ENCODE assay signal across 28 cellular contexts in genomic region chr3:69815959-69816358, GRCh38.
"Had no signal": no experiment of that assay in that cellular context is flagged by ENCODE, and none has a peak within 500 bp of the region (broad histone marks: within the 10 kb centered on the region; RNA-seq: fewer than 3 reads in every experiment).

No MANE protein-coding gene starts in this region.

- H3K4me1 ChIP-seq: SJCRH30 had no signal

- H3K4me3 ChIP-seq: PC-9, SJCRH30, SK-N-MC had no signal

- H3K27ac Mint-ChIP-seq: activated CD4-positive, alpha-beta T cell treated with anti-CD3 and anti-CD28 coated beads, Interleukin-2, amount 10 ng/mL, durations not matched to agents 24 days and 14 days; activated CD8-positive, alpha-beta T cell treated with anti-CD3 and anti-CD28 coated beads for 36 hours; activated naive CD8-positive, alpha-beta T cell treated with anti-CD3 and anti-CD28 coated beads for 36 hours; activated T-cell treated with anti-CD3 and anti-CD28 coated beads, Interleukin-2, amount 50 U/mL, for 72 hours; activated T-helper 17 cell treated with anti-CD3 and anti-CD28 coated beads, Interleukin-2, amount 50 U/mL, for 72 hours; T-helper 1 cell treated with Interleukin-12 subunit alpha and Interleukin-12 subunit beta and Interleukin-4 antibody, amounts not matched to agents 30 μg/mL and 1 μg/mL, for 36 hours; T-helper 2 cell treated with Interferon-gamma antibody and Interleukin-4, amounts not matched to agents 5 μg/mL and 100 μg/mL, for 36 hours had no signal

- ATAC-seq: activated CD8-positive, alpha-beta T cell treated with anti-CD3 and anti-CD28 coated beads for 36 hours; activated T-cell treated with anti-CD3 and anti-CD28 coated beads, Interleukin-2, amount 50 U/mL, for 72 hours; activated T-helper 17 cell treated with anti-CD3 and anti-CD28 coated beads, Interleukin-2, amount 50 U/mL, for 72 hours had no signal

- H3K27ac ChIP-seq: brain microvascular endothelial cell, PC-9, SJCRH30, SK-N-MC had no signal

- H3K36me3 Mint-ChIP-seq: activated naive CD8-positive, alpha-beta T cell treated with anti-CD3 and anti-CD28 coated beads for 36 hours had no signal

- H3K36me3 ChIP-seq: brain microvascular endothelial cell, SJCRH30 had no signal

- H3K27me3 Mint-ChIP-seq: activated CD4-positive, alpha-beta T cell treated with anti-CD3 and anti-CD28 coated beads, Interleukin-2, amount 10 ng/mL, durations not matched to agents 24 days and 14 days; activated CD8-positive, alpha-beta T cell treated with anti-CD3 and anti-CD28 coated beads for 36 hours; activated naive CD8-positive, alpha-beta T cell treated with anti-CD3 and anti-CD28 coated beads for 36 hours had no signal

- H3K27me3 ChIP-seq: brain microvascular endothelial cell, SJCRH30 had no signal

- H3K4me1 Mint-ChIP-seq: activated CD4-positive, alpha-beta T cell treated with anti-CD3 and anti-CD28 coated beads, Interleukin-2, amount 10 ng/mL, durations not matched to agents 24 days and 14 days; activated naive CD8-positive, alpha-beta T cell treated with anti-CD3 and anti-CD28 coated beads for 36 hours; activated T-helper 17 cell treated with anti-CD3 and anti-CD28 coated beads, Interleukin-2, amount 50 U/mL, for 72 hours had no signal

- H3K4me2 ChIP-seq: PC-9 had no signal

- H3K4me3 Mint-ChIP-seq: activated CD4-positive, alpha-beta T cell treated with anti-CD3 and anti-CD28 coated beads, Interleukin-2, amount 10 ng/mL, durations not matched to agents 24 days and 14 days; activated CD8-positive, alpha-beta T cell treated with anti-CD3 and anti-CD28 coated beads for 36 hours; activated naive CD8-positive, alpha-beta T cell treated with anti-CD3 and anti-CD28 coated beads for 36 hours; activated T-cell treated with anti-CD3 and anti-CD28 coated beads, Interleukin-2, amount 50 U/mL, for 72 hours; activated T-helper 17 cell treated with anti-CD3 and anti-CD28 coated beads, Interleukin-2, amount 50 U/mL, for 72 hours; T-helper 1 cell treated with Interleukin-12 subunit alpha and Interleukin-12 subunit beta and Interleukin-4 antibody, amounts not matched to agents 30 μg/mL and 1 μg/mL, for 36 hours; T-helper 2 cell treated with Interferon-gamma antibody and Interleukin-4, amounts not matched to agents 5 μg/mL and 100 μg/mL, for 36 hours had no signal

- H3K9me3 Mint-ChIP-seq: activated CD4-positive, alpha-beta T cell treated with anti-CD3 and anti-CD28 coated beads, Interleukin-2, amount 10 ng/mL, durations not matched to agents 24 days and 14 days; activated CD8-positive, alpha-beta T cell treated with anti-CD3 and anti-CD28 coated beads for 36 hours; activated naive CD8-positive, alpha-beta T cell treated with anti-CD3 and anti-CD28 coated beads for 36 hours; activated T-cell treated with anti-CD3 and anti-CD28 coated beads, Interleukin-2, amount 50 U/mL, for 72 hours; activated T-helper 17 cell treated with anti-CD3 and anti-CD28 coated beads, Interleukin-2, amount 50 U/mL, for 72 hours; T-helper 1 cell treated with Interleukin-12 subunit alpha and Interleukin-12 subunit beta and Interleukin-4 antibody, amounts not matched to agents 30 μg/mL and 1 μg/mL, for 36 hours; T-helper 2 cell treated with Interferon-gamma antibody and Interleukin-4, amounts not matched to agents 5 μg/mL and 100 μg/mL, for 36 hours had no signal

- H3K9me3 ChIP-seq: SJCRH30 had no signal

- DNase-seq: activated CD4-positive, alpha-beta T cell treated with anti-CD3 and anti-CD28 coated beads, Interleukin-2, amount 10 ng/mL, durations not matched to agents 24 days and 14 days; activated CD4-positive, alpha-beta T cell treated with anti-CD3 and anti-CD28 coated beads, Interleukin-2, amount 50 U/mL, for 4 hours; activated CD8-positive, alpha-beta T cell treated with anti-CD3 and anti-CD28 coated beads for 36 hours; activated effector memory CD4-positive, alpha-beta T cell treated with anti-CD3 and anti-CD28 coated beads, Interleukin-2, amount 50 U/mL, for 16 hours; activated naive CD4-positive, alpha-beta T cell; activated naive CD4-positive, alpha-beta T cell treated with anti-CD3 and anti-CD28 coated beads, Interleukin-2, amount 50 U/mL, for 16 hours; activated naive CD8-positive, alpha-beta T cell treated with anti-CD3 and anti-CD28 coated beads for 36 hours; activated T-cell treated with anti-CD3 and anti-CD28 coated beads, Interleukin-2, amount 50 U/mL, for 1 hour; activated T-cell treated with anti-CD3 and anti-CD28 coated beads, Interleukin-2, amount 50 U/mL, for 72 hours; amniotic stem cell; aorta; brain microvascular endothelial cell; caudate nucleus; cerebellar nuclear complex; Karpas-422; NCI-H1105; NCI-H1417 treated with DMSO at 0.1 percent for 48 hours; NCI-H187 treated with DMSO at 0.1 percent for 48 hours; NCI-H2081; NCI-H345; NCI-H524 treated with DMSO at 0.1 percent for 48 hours; PC-9; Right ventricle myocardium superior; SJCRH30 had no signal

- H2AFZ ChIP-seq: PC-9 had no signal
